ENCODE assay signal across 14 cellular contexts in the genomic region with DNA sequence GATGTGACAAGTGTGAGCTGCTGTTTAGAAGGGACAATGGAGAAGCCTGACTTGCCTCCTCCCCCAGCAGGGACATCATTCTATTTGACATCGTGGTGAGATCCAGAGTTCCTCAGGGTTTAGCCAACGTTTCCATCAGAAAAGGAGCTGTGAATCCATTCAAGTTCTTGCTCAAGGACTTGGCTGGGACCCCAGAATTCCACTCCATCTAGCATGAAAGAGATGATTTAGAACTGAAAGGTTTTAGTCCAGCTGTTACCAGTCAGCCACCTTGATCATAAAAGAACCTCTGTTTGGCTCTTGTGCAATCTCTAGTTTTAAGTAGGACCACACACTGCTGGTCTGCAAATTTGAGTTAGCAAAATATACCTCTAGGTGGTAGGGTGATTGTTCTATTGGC.
A peak's percentile ranks its signal among the peaks of the same experiment; 100 is the strongest.
DNase-seq lines count a peak whose midpoint lies in the region; ATAC-seq and TF ChIP-seq lines count a peak whose summit lies in the region.
"Had no signal": no experiment of that assay in that cellular context is flagged by ENCODE, and none has a peak within 500 bp of the region (broad histone marks: within the 10 kb centered on the region; RNA-seq: fewer than 3 reads in every experiment).

No MANE protein-coding gene starts in this region.

- H4K20me1 ChIP-seq in IMR-90 (ENCODE audit: insufficient read depth, low read length), result no peaks in the 10 kb centered on the region

- H3K4me1 Mint-ChIP-seq in mesothelial cell of epicardium (peaks cover 22% of the 10 kb centered on the region), endodermal cell (peaks cover 8% of the 10 kb centered on the region)
- H3K4me1 Mint-ChIP-seq: activated naive CD8-positive, alpha-beta T cell treated with anti-CD3 and anti-CD28 coated beads, Interleukin-2, amount 50 U/mL, for 24 hours had no signal

- peak overlapping the region; percentile 89 for H3K14ac ChIP-seq in IMR-90 (replicated peaks; ENCODE audit: low read depth, low read length)

- H2BK120ac ChIP-seq in IMR-90 (ENCODE audit: low read depth, low read length), result peak overlapping the region; percentile 35; the same call in 1 of the 2 replicates

- H3K9me1 ChIP-seq in IMR-90 (ENCODE audit: insufficient read depth, low read length), result peaks cover 12% of the 10 kb centered on the region

- H3K56ac ChIP-seq in IMR-90 (ENCODE audit: extremely low read depth, insufficient read depth, low read length), result no peak overlapping the region

- peak; percentile 39 for DNase-seq in AG20443 (ENCODE audit: low spot score)
- peak; percentile 90 for DNase-seq in IMR-90
- DNase-seq in dermis blood vessel endothelial cell, result peak; percentile 32
- no peak for DNase-seq in mesothelial cell of epicardium (ENCODE audit: low spot score in 2 of 2, unreplicated experiment in 2 of 2)
- no peak for DNase-seq in endodermal cell
- no peak for DNase-seq in kidney glomerular epithelial cell (lab: John Stamatoyannopoulos, UW)
- DNase-seq in A673 (ENCODE audit: low spot score), result no peak
- no peak for DNase-seq in medulla oblongata (ENCODE audit: extremely low spot score)
- DNase-seq: activated naive CD8-positive, alpha-beta T cell treated with anti-CD3 and anti-CD28 coated beads, Interleukin-2, amount 50 U/mL, for 24 hours; CD8-positive, alpha-beta T cell; midbrain; NCI-H510A; stimulated activated CD4-positive, alpha-beta T cell treated with anti-CD3 and anti-CD28 coated beads, Interleukin-2, amount 100 ng/mL, for 48 hours; stimulated activated naive CD4-positive, alpha-beta T cell treated with Interleukin-2 at 50 U/mL for 16 hours had no signal

- no peak overlapping the region for H3K4me3 Mint-ChIP-seq in mesothelial cell of epicardium
- no peak overlapping the region for H3K4me3 Mint-ChIP-seq in endodermal cell
- H3K4me3 Mint-ChIP-seq: activated naive CD8-positive, alpha-beta T cell treated with anti-CD3 and anti-CD28 coated beads, Interleukin-2, amount 50 U/mL, for 24 hours; CD8-positive, alpha-beta T cell had no signal

- CTCF ChIA-PET in IMR-90 (lab: Yijun Ruan, JAX), result interaction anchor here (0.5 kb wide), 1 partner anchor 9 kb away, joined by 3 read pairs; no protein-coding TSS in a partner anchor
- CTCF ChIA-PET in A673 (lab: Charles Lee), result no interaction called here

- H4K91ac ChIP-seq in IMR-90 (ENCODE audit: insufficient read depth, low read depth, low read length), result no peak overlapping the region

- no peak for TF ChIP-seq POLR2A in IMR-90 (IDR thresholded peaks at IDR 0.05; ENCODE audit: low read depth, low read length)

- TF ChIP-seq RAD21 in IMR-90 (IDR thresholded peaks at IDR 0.05; ENCODE audit: low read length), result no peak

- H3K9me3 ChIP-seq in IMR-90 (ENCODE audit: control insufficient read depth, insufficient read depth, low read length) (no peaks in the 10 kb centered on the region), endodermal cell (ENCODE audit: control insufficient read depth, low read length) (no peaks in the 10 kb centered on the region), A673 (ENCODE audit: low read depth, low read length, poor library complexity, severe bottlenecking) (no peaks in the 10 kb centered on the region)

- peak; percentile 55; the same call in 1 of the 2 replicates for ATAC-seq in IMR-90 (ENCODE audit: low read depth)
- ATAC-seq: activated naive CD8-positive, alpha-beta T cell treated with anti-CD3 and anti-CD28 coated beads, Interleukin-2, amount 50 U/mL, for 24 hours; CD8-positive, alpha-beta T cell had no signal

- peak overlapping the region in 1 of 2 experiments; percentile 38; a peak in 1 of 4 replicates for H4K8ac ChIP-seq in IMR-90 (ENCODE audit: low read depth in 2 of 2, low read length in 2 of 2)

- no peak overlapping the region for H2AK9ac ChIP-seq in IMR-90 (replicated peaks; ENCODE audit: low read depth, low read length, poor library complexity)

- no peak for TF ChIP-seq CTCF in IMR-90 (conservative IDR thresholded peaks at IDR 0.05; ENCODE audit: low read depth, low read length)
- no peak for TF ChIP-seq CTCF in mesothelial cell of epicardium (IDR thresholded peaks at IDR 0.05; ENCODE audit: unreplicated experiment)
- no peak for TF ChIP-seq CTCF in endodermal cell (conservative IDR thresholded peaks at IDR 0.05)
- no peak for TF ChIP-seq CTCF in A673 (conservative IDR thresholded peaks at IDR 0.05; ENCODE audit: low read depth, low read length)

- H3K79me1 ChIP-seq in IMR-90 (ENCODE audit: low read depth in 1 of 2, low read length in 2 of 2), result peaks cover 3 to 36% of the 10 kb centered on the region in 2 experiments; a peak in 2 of 4 replicates

- H3K27ac ChIP-seq in IMR-90 (ENCODE audit: insufficient read depth, low read length) (peak overlapping the region; percentile 18; the same call in 1 of the 2 replicates), endodermal cell (ENCODE audit: low read depth, low read length) (no peak overlapping the region), A673 (ENCODE audit: low read depth, low read length, poor library complexity, severe bottlenecking) (no peak overlapping the region)

- H3K9ac ChIP-seq in IMR-90 (ENCODE audit: low read depth, low read length), result no peak overlapping the region
- no peak overlapping the region for H3K9ac ChIP-seq in endodermal cell (ENCODE audit: extremely low read depth, low read length, poor library complexity, severe bottlenecking)

- peaks cover 7% of the 10 kb centered on the region for H3K9me3 Mint-ChIP-seq in mesothelial cell of epicardium
- no peaks in the 10 kb centered on the region for H3K9me3 Mint-ChIP-seq in endodermal cell
- H3K9me3 Mint-ChIP-seq: CD8-positive, alpha-beta T cell had no signal

- peak overlapping the region; percentile 52 for H3K18ac ChIP-seq in IMR-90 (ENCODE audit: low read depth, low read length)

- H3K36me3 ChIP-seq in IMR-90 (ENCODE audit: control insufficient read depth, insufficient read depth, low read length) (no peaks in the 10 kb centered on the region), endodermal cell (ENCODE audit: control insufficient read depth, insufficient read depth, low read length) (no peaks in the 10 kb centered on the region), A673 (ENCODE audit: insufficient read depth, low read length, poor library complexity, severe bottlenecking) (no peaks in the 10 kb centered on the region)

- H3K4me1 ChIP-seq in IMR-90 (ENCODE audit: control insufficient read depth, insufficient read depth, low read length) (peaks cover 21% of the 10 kb centered on the region), endodermal cell (ENCODE audit: control insufficient read depth, insufficient read depth, low read length) (no peaks in the 10 kb centered on the region), A673 (ENCODE audit: insufficient read depth, low read length, poor library complexity, severe bottlenecking) (no peaks in the 10 kb centered on the region)

- peak overlapping the region; percentile 42; the same call in 1 of the 2 replicates for H3K4me2 ChIP-seq in IMR-90 (ENCODE audit: low read depth, low read length)

- peak overlapping the region; percentile 85; the same call in 1 of the 2 replicates for H2BK20ac ChIP-seq in IMR-90 (ENCODE audit: low read depth, low read length)

- POLR2A ChIA-PET in IMR-90 (lab: Charles Lee; ENCODE audit: unreplicated experiment), result interaction anchor here (0.5 to 0.7 kb wide), 3 partner anchors 14 to 287 kb away, joined by 3 to 6 read pairs (median 5); no protein-coding TSS in a partner anchor
- POLR2A ChIA-PET in A673 (lab: Charles Lee; ENCODE audit: low non-redundant PET), result no interaction called here

- H3K4me3 ChIP-seq in IMR-90 (ENCODE audit: insufficient read depth, low read depth, low read length) (no peak overlapping the region), endodermal cell (ENCODE audit: low read length) (no peak overlapping the region), A673 (ENCODE audit: low read depth, low read length, poor library complexity, severe bottlenecking) (no peak overlapping the region)

- peak overlapping the region; percentile 78 for H3K4ac ChIP-seq in IMR-90 (ENCODE audit: low read depth, low read length)

- H3K27me3 Mint-ChIP-seq in mesothelial cell of epicardium (ENCODE audit: low read depth), result peaks cover 4% of the 10 kb centered on the region
- no peaks in the 10 kb centered on the region for H3K27me3 Mint-ChIP-seq in endodermal cell (ENCODE audit: insufficient read depth)
- H3K27me3 Mint-ChIP-seq: activated naive CD8-positive, alpha-beta T cell treated with anti-CD3 and anti-CD28 coated beads, Interleukin-2, amount 50 U/mL, for 24 hours had no signal

- H3K23ac ChIP-seq in IMR-90 (ENCODE audit: low read depth, low read length), result peak overlapping the region; percentile 44; the same call in 1 of the 2 replicates

- peak overlapping the region; percentile 86 for H2AK5ac ChIP-seq in IMR-90 (ENCODE audit: low read depth, low read length)

- no CpG with 5 or more reads among the region's 2 CpGs for WGBS in IMR-90 (ENCODE audit: extremely low coverage in 2 of 2, insufficient read length in 1 of 2), 2 experiments
- 62 to 66% methylated on average over 2 of the region's 2 CpGs for WGBS in endodermal cell (ENCODE audit: insufficient coverage in 1 of 2, insufficient read length in 1 of 2), 2 experiments

- H3K27me3 ChIP-seq in IMR-90 (ENCODE audit: control insufficient read depth, insufficient read depth, low read length) (no peaks in the 10 kb centered on the region), endodermal cell (ENCODE audit: control insufficient read depth, insufficient read depth, low read length, poor library complexity, severe bottlenecking) (no peaks in the 10 kb centered on the region), A673 (replicated peaks; ENCODE audit: insufficient read depth, low read depth, low read length, poor library complexity) (no peaks in the 10 kb centered on the region)

- H2AFZ ChIP-seq in IMR-90 (replicated peaks; ENCODE audit: low read length, poor library complexity), result no peak overlapping the region

- H3K27ac Mint-ChIP-seq in mesothelial cell of epicardium (peak overlapping the region; percentile 51), endodermal cell (no peak overlapping the region)
- H3K27ac Mint-ChIP-seq: activated naive CD8-positive, alpha-beta T cell treated with anti-CD3 and anti-CD28 coated beads, Interleukin-2, amount 50 U/mL, for 24 hours; CD8-positive, alpha-beta T cell had no signal

- intact Hi-C loops in IMR-90 (cut with micrococcal nuclease) (no loop called here), A673 (cut with micrococcal nuclease; ENCODE audit: unreplicated experiment) (no loop called here)

- in situ Hi-C loops in IMR-90 (cut with MboI; ENCODE audit: low sequenced_read_pairs), result no loop called here

- H4K5ac ChIP-seq in IMR-90 (ENCODE audit: low read depth, low read length), result peak overlapping the region; percentile 7; the same call in 1 of the 2 replicates

- dilution Hi-C loops in IMR-90 (cut with HindIII; ENCODE audit: low sequenced_read_pairs, unreplicated experiment), result no loop called here

- H2BK15ac ChIP-seq in IMR-90 (ENCODE audit: low read depth, low read length), result peak overlapping the region; percentile 60; the same call in 2 of the 3 replicates

- no peak overlapping the region for H2BK5ac ChIP-seq in IMR-90 (ENCODE audit: low read depth, low read length, poor library complexity, severe bottlenecking)

- BruUV-seq in IMR-90 (replicated peaks; lab: Mats Ljungman, UMichigan) (no TSS peak), A673 (replicated peaks; lab: Mats Ljungman, UMichigan) (no TSS peak)

- H3K36me3 Mint-ChIP-seq in mesothelial cell of epicardium, result no peaks in the 10 kb centered on the region
- no peaks in the 10 kb centered on the region for H3K36me3 Mint-ChIP-seq in endodermal cell (ENCODE audit: low read depth)
- H3K36me3 Mint-ChIP-seq: CD8-positive, alpha-beta T cell had no signal

Comparison
In these comparisons a context has a peak if more than half of its experiments do, and no peak if none do; other contexts are left out.
1. DNase-seq: peak in AG20443 (single experiment), IMR-90 (single experiment) and dermis blood vessel endothelial cell (single experiment); none in mesothelial cell of epicardium (0 of 2), endodermal cell (single experiment), kidney glomerular epithelial cell (single experiment), A673 (single experiment) and medulla oblongata (single experiment).